ENCODE assay signal across 8 cellular contexts in genomic region chr3:71725279-71725991, GRCh38. TPM values are rescaled to one million over a fixed set of nuclear protein-coding genes. Genes with fewer than 3 reads are reported as not detected.
DNase-seq lines count a peak whose midpoint lies in the region; ATAC-seq and TF ChIP-seq lines count a peak whose summit lies in the region.

Gene EIF4E3 (minus strand): TSS chr3:71725402. CDS start chr3:71725367, 35 bp downstream.

- no peak for TF ChIP-seq CTCF in CD4-positive, alpha-beta T cell (IDR thresholded peaks at IDR 0.05)
- no peak for TF ChIP-seq CTCF in GM20000 (IDR thresholded peaks at IDR 0.05; ENCODE audit: extremely low read depth, missing control alignments)
- no peak for TF ChIP-seq CTCF in type B pancreatic cell (conservative IDR thresholded peaks at IDR 0.05)

- peak within 1 kb of the TSS; percentile 89 for H3K4me3 Mint-ChIP-seq in CD4-positive, alpha-beta T cell
- peak within 1 kb of the TSS; percentile 91 for H3K4me3 Mint-ChIP-seq in activated T-cell treated with anti-CD3 and anti-CD28 coated beads, Interleukin-2, amount 50 U/mL, for 24 hours
- H3K4me3 Mint-ChIP-seq in naive thymus-derived CD8-positive, alpha-beta T cell, result peak within 1 kb of the TSS; percentile 86 to 96 (median 94)
- H3K4me3 Mint-ChIP-seq in type B pancreatic cell, result peak within 1 kb of the TSS; percentile 90

- no peaks in the 10 kb centered on the region for H3K9me3 Mint-ChIP-seq in CD4-positive, alpha-beta T cell
- H3K9me3 Mint-ChIP-seq in activated T-cell treated with anti-CD3 and anti-CD28 coated beads, Interleukin-2, amount 50 U/mL, for 24 hours, result no peaks in the 10 kb centered on the region
- no peaks in the 10 kb centered on the region for H3K9me3 Mint-ChIP-seq in naive thymus-derived CD8-positive, alpha-beta T cell
- no peaks in the 10 kb centered on the region for H3K9me3 Mint-ChIP-seq in type B pancreatic cell

- peak in 4 of 10 experiments; percentile 19 to 55 (median 42) for DNase-seq in CD4-positive, alpha-beta T cell
- DNase-seq in GM20000 (ENCODE audit: low spot score) (peak; percentile 88), MG63 (no peak), fibroblast of gingiva (ENCODE audit: low read depth) (peak; percentile 12), type B pancreatic cell (ENCODE audit: extremely low spot score, unreplicated experiment) (no peak)
- peak; percentile 75 for DNase-seq in activated T-cell treated with anti-CD3 and anti-CD28 coated beads, Interleukin-2, amount 50 U/mL, for 24 hours
- DNase-seq in naive thymus-derived CD8-positive, alpha-beta T cell, result peak in 7 of 10 donors; percentile 22 to 58 (median 28)

- ATAC-seq in CD4-positive, alpha-beta T cell (ENCODE audit: poor library complexity), result peak; percentile 21
- peak; percentile 24 to 43 for ATAC-seq in naive thymus-derived CD8-positive, alpha-beta T cell
- no peak for ATAC-seq in GM18873 (IDR thresholded peaks at IDR 0.05; ENCODE audit: low FRiP score, unreplicated experiment)

- H3K27ac Mint-ChIP-seq in CD4-positive, alpha-beta T cell, result peak within 1 kb of the TSS; percentile 91
- H3K27ac Mint-ChIP-seq in activated T-cell treated with anti-CD3 and anti-CD28 coated beads, Interleukin-2, amount 50 U/mL, for 24 hours, result peak within 1 kb of the TSS; percentile 97
- peak within 1 kb of the TSS; percentile 95 to 99 (median 96) for H3K27ac Mint-ChIP-seq in naive thymus-derived CD8-positive, alpha-beta T cell
- peak within 1 kb of the TSS; percentile 85 for H3K27ac Mint-ChIP-seq in type B pancreatic cell

- peaks cover 77% of the 10 kb centered on the region for H3K4me1 Mint-ChIP-seq in CD4-positive, alpha-beta T cell (ENCODE audit: low read depth)
- peaks cover 74% of the 10 kb centered on the region for H3K4me1 Mint-ChIP-seq in activated T-cell treated with anti-CD3 and anti-CD28 coated beads, Interleukin-2, amount 50 U/mL, for 24 hours (ENCODE audit: low read depth)
- peaks cover 46 to 81% (median 65%) of the 10 kb centered on the region in 4 donors for H3K4me1 Mint-ChIP-seq in naive thymus-derived CD8-positive, alpha-beta T cell
- peaks cover 24% of the 10 kb centered on the region for H3K4me1 Mint-ChIP-seq in type B pancreatic cell (ENCODE audit: unreplicated experiment)

- no peaks in the 10 kb centered on the region for H3K27me3 Mint-ChIP-seq in CD4-positive, alpha-beta T cell
- no peaks in the 10 kb centered on the region for H3K27me3 Mint-ChIP-seq in activated T-cell treated with anti-CD3 and anti-CD28 coated beads, Interleukin-2, amount 50 U/mL, for 24 hours
- H3K27me3 Mint-ChIP-seq in naive thymus-derived CD8-positive, alpha-beta T cell, result no peaks in the 10 kb centered on the region
- peaks cover 45% of the 10 kb centered on the region for H3K27me3 Mint-ChIP-seq in type B pancreatic cell

- H3K36me3 Mint-ChIP-seq in CD4-positive, alpha-beta T cell (ENCODE audit: low read depth), result peaks cover 32% of the 10 kb centered on the region
- H3K36me3 Mint-ChIP-seq in activated T-cell treated with anti-CD3 and anti-CD28 coated beads, Interleukin-2, amount 50 U/mL, for 24 hours (ENCODE audit: low read depth), result peaks cover 18% of the 10 kb centered on the region
- peaks cover 0 to 5% (median 1%) of the 10 kb centered on the region in 3 donors for H3K36me3 Mint-ChIP-seq in naive thymus-derived CD8-positive, alpha-beta T cell
- peaks cover 9% of the 10 kb centered on the region for H3K36me3 Mint-ChIP-seq in type B pancreatic cell

- POLR2A ChIA-PET in CD4-positive, alpha-beta T cell (lab: Charles Lee), result interaction anchor here (1.0 to 5.2 kb wide), 5 partner anchors 9 to 1030 kb away, joined by 3 to 24 read pairs (median 5); no protein-coding TSS in a partner anchor
- POLR2A ChIA-PET in naive thymus-derived CD8-positive, alpha-beta T cell (lab: Charles Lee), result interaction anchor here (0.6 to 1.9 kb wide), 4 partner anchors 11 to 1120 kb away, joined by 3 to 5 read pairs (median 4); no protein-coding TSS in a partner anchor

- H3K36me3 ChIP-seq in MG63, result no peaks in the 10 kb centered on the region

- H3K4me3 ChIP-seq in MG63, result peak within 1 kb of the TSS; percentile 53

- no peaks in the 10 kb centered on the region for H3K27me3 ChIP-seq in CD4-positive, alpha-beta T cell (ENCODE audit: control insufficient read depth, insufficient read depth, low read length)
- no peaks in the 10 kb centered on the region for H3K27me3 ChIP-seq in MG63

- CTCF ChIA-PET in CD4-positive, alpha-beta T cell (lab: Charles Lee), result interaction anchor here (1.4 to 2.4 kb wide), 2 partner anchors 14 to 24 kb away, joined by 3 to 6 read pairs; no protein-coding TSS in a partner anchor

- H3K9me3 ChIP-seq in CD4-positive, alpha-beta T cell (ENCODE audit: control insufficient read depth, low read length), result no peaks in the 10 kb centered on the region
- H3K9me3 ChIP-seq in MG63, result no peaks in the 10 kb centered on the region

- intact Hi-C loops in CD4-positive, alpha-beta T cell (cut with DNase I, micrococcal nuclease), result loop anchor here in 1 of 2 experiments (5.0 to 10.0 kb wide), 5 partner anchors 529 to 1122 kb away; partner anchors contain the start of genes RYBP and SHQ1

- H3K27ac ChIP-seq in CD4-positive, alpha-beta T cell (ENCODE audit: low read depth, low read length), result peak within 1 kb of the TSS; percentile 84

RNA-seq across cellular contexts. Expression of gene EIF4E3, which starts in this region (rescaled TPM):
- total RNA-seq in CD4-positive, alpha-beta T cell, result 10 to 100 TPM; 48.2 to 50.4 TPM
- 2.9 and 4.4 TPM in 2 replicates for total RNA-seq in MG63 (2014; rRNA removed; shearing (Covaris generic); ENCODE audit: low replicate concordance)
- total RNA-seq in naive thymus-derived CD8-positive, alpha-beta T cell, result 10 to 100 TPM; 37.8 to 38.2 TPM
- polyA plus RNA-seq in naive thymus-derived CD8-positive, alpha-beta T cell, result 10 to 100 TPM; 23.3 to 48.3 (median 32.1) TPM
- total RNA-seq in type B pancreatic cell (ENCODE audit: low replicate concordance), result 14.4 and 16.2 TPM in 2 replicates

Comparison
In these comparisons a context has a peak if more than half of its experiments do, and no peak if none do; other contexts are left out.
1. DNase-seq: peak in GM20000 (single experiment), activated T-cell treated with anti-CD3 and anti-CD28 coated beads, Interleukin-2, amount 50 U/mL, for 24 hours (single experiment), fibroblast of gingiva (single experiment) and naive thymus-derived CD8-positive, alpha-beta T cell (7 of 10); none in MG63 (single experiment) and type B pancreatic cell (single experiment).
2. Peak in every context shown above with its lines, with median percentiles within 50 percentile points of each other: H3K27ac Mint-ChIP-seq and H3K4me3 Mint-ChIP-seq.